18 cellular contexts compared by ENCODE assay signal in genomic region chr4:153612878-153613277, GRCh38.
"Had no signal": no experiment of that assay in that cellular context is flagged by ENCODE, and none has a peak within 500 bp of the region (broad histone marks: within the 10 kb centered on the region; RNA-seq: fewer than 3 reads in every experiment).

No MANE protein-coding gene starts in this region.

- H3K27ac Mint-ChIP-seq: nephron, progenitor cell of endocrine pancreas, type B pancreatic cell had no signal

- H3K4me3 ChIP-seq: colonic mucosa, esophagus squamous epithelium, gastroesophageal sphincter, lung, pancreas had no signal

- DNase-seq: colonic mucosa; dermis blood vessel endothelial cell; esophagus squamous epithelium; foreskin fibroblast; glutamatergic neuron; left ventricle myocardium superior; mesendoderm; occipital lobe; pancreas; right cardiac atrium; small intestine; stimulated activated CD4-positive, alpha-beta T cell treated with anti-CD3 and anti-CD28 coated beads, Interleukin-12 subunit alpha, Interleukin-12 subunit beta, amount 100 ng/mL, for 4 hours; stimulated activated naive CD4-positive, alpha-beta T cell treated with Interleukin-2 at 50 U/mL for 16 hours had no signal

- H3K4me1 Mint-ChIP-seq: nephron had no signal

- ATAC-seq: gastroesophageal sphincter, left ventricle myocardium superior, right cardiac atrium had no signal

- H3K4me3 Mint-ChIP-seq: nephron, type B pancreatic cell had no signal

- H3K9me3 Mint-ChIP-seq: nephron had no signal

- H3K27me3 Mint-ChIP-seq: progenitor cell of endocrine pancreas, type B pancreatic cell had no signal
